Comparison of ENCODE assay signal across 8 cellular contexts in the genomic region with DNA sequence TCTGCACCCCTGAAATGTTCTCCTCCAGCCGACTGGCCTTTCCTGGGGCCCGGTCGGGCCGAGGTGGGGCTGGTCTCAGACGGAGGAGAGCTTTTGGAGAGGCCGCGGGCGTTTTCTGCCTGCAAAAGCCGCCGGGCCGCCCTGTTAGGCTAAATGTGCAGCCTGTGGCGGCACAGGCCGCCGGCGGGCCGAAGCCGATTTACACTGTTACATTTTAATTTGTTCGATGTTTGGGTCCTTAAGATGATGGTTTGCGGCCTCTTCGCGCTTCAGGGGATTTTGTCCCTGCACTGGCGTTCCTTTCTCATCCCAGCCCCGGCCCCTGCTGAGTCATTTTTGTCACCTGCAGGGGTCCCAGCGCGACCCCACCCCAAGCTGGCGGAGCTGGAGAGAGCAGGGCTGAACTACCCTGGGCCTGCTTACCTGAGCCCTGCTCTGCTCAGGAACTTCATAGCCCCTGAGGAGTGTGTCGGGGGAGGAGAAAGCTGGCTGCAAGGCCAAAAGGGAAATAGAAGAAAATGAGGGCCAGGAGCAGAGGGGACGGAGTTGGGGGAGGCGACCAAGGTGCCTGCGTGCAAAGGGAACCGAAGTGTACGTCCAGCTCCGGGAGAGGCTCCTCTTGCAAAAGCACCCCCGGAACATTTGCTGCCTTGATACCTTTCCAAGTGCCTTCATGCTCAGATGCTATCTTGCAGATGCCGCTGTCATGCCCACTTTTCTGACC. TPM values are rescaled to one million over a fixed set of nuclear protein-coding genes. Genes with fewer than 3 reads are reported as not detected.
A peak's percentile ranks its signal among the peaks of the same experiment; 100 is the strongest.
DNase-seq lines count a peak whose midpoint lies in the region; ATAC-seq, FAIRE-seq and TF ChIP-seq lines count a peak whose summit lies in the region.

No MANE protein-coding gene starts in this region.

- H3K9me3 ChIP-seq in DND-41 (ENCODE audit: insufficient read depth, low read length, severe bottlenecking): no peaks in the 10 kb centered on the region
- no peaks in the 10 kb centered on the region for H3K9me3 ChIP-seq in sigmoid colon

- H2AFZ ChIP-seq in DND-41 (ENCODE audit: low read depth, low read length): peak overlapping the region; percentile 68

- FAIRE-seq in H54 (lab: Jason Lieb, UNC): no peak

- peaks cover 28% of the 10 kb centered on the region for H3K36me3 ChIP-seq in DND-41 (ENCODE audit: insufficient read depth, low read length)
- H3K36me3 ChIP-seq in H7 (replicated peaks; ENCODE audit: control insufficient read depth, insufficient read depth, low read length): peaks cover 8% of the 10 kb centered on the region
- no peaks in the 10 kb centered on the region for H3K36me3 ChIP-seq in sigmoid colon

- WGBS in sigmoid colon, 2 donors: 5 to 7% methylated on average over 35 of the region's 35 CpGs

- TF ChIP-seq CTCF in DND-41 (IDR thresholded peaks at IDR 0.05; ENCODE audit: borderline replicate concordance, extremely low read depth, low read length, poor library complexity, severe bottlenecking) (no peak), sigmoid colon (IDR thresholded peaks at IDR 0.05) (no peak)

- ATAC-seq in DND-41 (ENCODE audit: insufficient read depth, low read depth) (peak; percentile 11; the same call in 2 of the 3 replicates), HG02840 (IDR thresholded peaks at IDR 0.05; ENCODE audit: low FRiP score, unreplicated experiment) (no peak)

- H3K27me3 ChIP-seq in DND-41 (ENCODE audit: insufficient read depth, low read length, poor library complexity) (no peaks in the 10 kb centered on the region), H7 (ENCODE audit: control insufficient read depth, insufficient read depth, low read length) (no peaks in the 10 kb centered on the region; the same call in 1 of the 2 replicates), sigmoid colon (no peaks in the 10 kb centered on the region)

- peak overlapping the region; percentile 90 for H3K9ac ChIP-seq in DND-41 (ENCODE audit: low read depth, low read length)

- H4K20me1 ChIP-seq in DND-41 (ENCODE audit: insufficient read depth, low read length): peaks cover 30% of the 10 kb centered on the region

- no peak for TF ChIP-seq POLR2A in sigmoid colon (IDR thresholded peaks at IDR 0.05)
- TF ChIP-seq POLR2A in H54 (IDR thresholded peaks at IDR 0.05; ENCODE audit: low read depth, low read length): no peak

- DNase-seq in DND-41: peak; percentile 9
- peak; percentile 60 for DNase-seq in H7
- DNase-seq in NCI-H2227 treated with DMSO at 0.1 percent for 48 hours (lab: John Stamatoyannopoulos, UW): peak; percentile 83
- peak in 39 of 56 donors; percentile 0 to 65 (median 19) for DNase-seq in amygdala (lab: John Stamatoyannopoulos, UW)
- peak; percentile 76 for DNase-seq in sigmoid colon
- DNase-seq in H54 (ENCODE audit: insufficient read length, low spot score): no peak

- peaks cover 35% of the 10 kb centered on the region for H3K79me2 ChIP-seq in DND-41 (ENCODE audit: insufficient read depth, low read length)

- H3K4me3 ChIP-seq in DND-41 (ENCODE audit: low read depth in 1 of 2, low read length in 2 of 2) (peak overlapping the region; percentile 45 to 64; a peak in 3 of 4 replicates), H7 (ENCODE audit: insufficient read depth, low read depth, low read length) (peak overlapping the region; percentile 71), iPS-11a (ENCODE audit: low read depth, low read length) (peak overlapping the region; percentile 29), sigmoid colon (peak overlapping the region; percentile 34 to 74 (median 48))

- H3K27ac ChIP-seq in DND-41 (ENCODE audit: low read length) (peak overlapping the region; percentile 93), sigmoid colon (peak overlapping the region; percentile 83 to 89 (median 87))

- intact Hi-C loops in sigmoid colon (cut with DNase I): loop anchor here (5.0 to 10.0 kb wide), 2 partner anchors 44 to 1196 kb away; no protein-coding TSS in a partner anchor

- peak overlapping the region; percentile 63 for H3K4me2 ChIP-seq in DND-41 (ENCODE audit: insufficient read depth, low read length)

- no peak for TF ChIP-seq EP300 in sigmoid colon (IDR thresholded peaks at IDR 0.05)

- peaks cover 32% of the 10 kb centered on the region for H3K4me1 ChIP-seq in DND-41 (ENCODE audit: insufficient read depth, low read length)
- peaks cover 0 to 49% (median 23%) of the 10 kb centered on the region in 4 donors for H3K4me1 ChIP-seq in sigmoid colon

RNA-seq across cellular contexts. Expression of a gene that starts 0.9 kb away (rescaled TPM):
- 158 and 198 TPM in 2 replicates for total RNA-seq in H7 (2014; rRNA removed; shearing (Covaris generic))
- 100 to 1,000 TPM in 3 of 4 donors, 10 to 100 TPM in 1; 99.8 to 130 (median 118) TPM for total RNA-seq in sigmoid colon
- polyA plus RNA-seq in sigmoid colon: 100 to 1,000 TPM in 1 of 3 donors, 10 to 100 TPM in 2; 59.4 to 110 (median 70.9) TPM
